25 cellular contexts compared by ENCODE assay signal in genomic region chr16:87704754-87705353, GRCh38.
DNase-seq lines count a peak whose midpoint lies in the region; ATAC-seq and TF ChIP-seq lines count a peak whose summit lies in the region.
"Had no signal": no experiment of that assay in that cellular context is flagged by ENCODE, and none has a peak within 500 bp of the region (broad histone marks: within the 10 kb centered on the region; RNA-seq: fewer than 3 reads in every experiment).

No MANE protein-coding gene starts in this region.

- no peak overlapping the region for H3K4me3 Mint-ChIP-seq in endothelial cell (ENCODE audit: unreplicated experiment)
- H3K4me3 Mint-ChIP-seq: central memory CD8-positive, alpha-beta T cell; mesothelial cell of epicardium; T-cell had no signal

- peaks cover 11% of the 10 kb centered on the region for H3K4me1 Mint-ChIP-seq in endothelial cell (ENCODE audit: unreplicated experiment)
- H3K4me1 Mint-ChIP-seq: mesothelial cell of epicardium had no signal

- H3K27me3 ChIP-seq in vagina, result no peaks in the 10 kb centered on the region
- H3K27me3 ChIP-seq: BE2C, esophagus squamous epithelium, gastroesophageal sphincter had no signal

- POLR2A ChIA-PET in OCI-LY7 (lab: Charles Lee), result interaction anchor here (0.7 to 1.4 kb wide), 2 partner anchors 18 to 20 kb away, joined by 4 to 5 read pairs; no protein-coding TSS in a partner anchor

- peaks cover 80% of the 10 kb centered on the region for H3K36me3 ChIP-seq in OCI-LY7 (ENCODE audit: insufficient read depth, low read length)
- peaks cover 0 to 31% of the 10 kb centered on the region in 2 donors for H3K36me3 ChIP-seq in vagina

- H3K27ac Mint-ChIP-seq in endothelial cell (ENCODE audit: unreplicated experiment), result peak overlapping the region; percentile 75
- H3K27ac Mint-ChIP-seq: mesothelial cell of epicardium, T-cell had no signal

- intact Hi-C loops in OCI-LY7 (cut with micrococcal nuclease; ENCODE audit: unreplicated experiment), result loop anchor here (5.0 to 10.0 kb wide), 5 partner anchors 167 to 1262 kb away; partner anchors contain the start of gene MAP1LC3B
- intact Hi-C loops in vagina (cut with DNase I), result no loop called here

- ATAC-seq in HG02610 (IDR thresholded peaks at IDR 0.05; ENCODE audit: unreplicated experiment) (no peak), HG02938 (IDR thresholded peaks at IDR 0.05; ENCODE audit: unreplicated experiment) (no peak)
- ATAC-seq: gastroesophageal sphincter, left lobe of liver, T-cell had no signal

- peak; percentile 25 for DNase-seq in DMS53 (lab: John Stamatoyannopoulos, UW)
- DNase-seq in DMS53 treated with DMSO at 0.1 percent for 48 hours (lab: John Stamatoyannopoulos, UW; ENCODE audit: unreplicated experiment), result no peak
- DNase-seq in OCI-LY7 (ENCODE audit: low spot score), result no peak
- no peak for DNase-seq in endothelial cell (ENCODE audit: low spot score)
- peak in 29 of 56 donors; percentile 14 to 74 (median 38) for DNase-seq in nucleus accumbens (lab: John Stamatoyannopoulos, UW)
- DNase-seq in vagina (ENCODE audit: extremely low spot score in 2 of 2), result no peak
- DNase-seq: 8988T; activated CD4-positive, alpha-beta T cell treated with anti-CD3 and anti-CD28 coated beads for 48 hours; activated gamma-delta T cell; amniotic stem cell; BE2C; effector CD8-positive, alpha-beta T cell; esophagus squamous epithelium; IMR-90; NCI-H1436 treated with DMSO at 0.1 percent for 48 hours; NCI-H524 treated with DMSO at 0.1 percent for 48 hours; small intestine; T-cell had no signal

- peaks cover 43% of the 10 kb centered on the region for H3K4me1 ChIP-seq in OCI-LY7 (ENCODE audit: insufficient read depth, low read length, poor library complexity, severe bottlenecking)
- H3K4me1 ChIP-seq in vagina, result no peaks in the 10 kb centered on the region
- H3K4me1 ChIP-seq: BE2C had no signal

- CTCF ChIA-PET in OCI-LY7 (lab: Charles Lee; ENCODE audit: unreplicated experiment), result no interaction called here

- no peaks in the 10 kb centered on the region for H3K9me2 ChIP-seq in OCI-LY7 (ENCODE audit: insufficient read depth, low read length)

- H3K9me3 Mint-ChIP-seq in endothelial cell (ENCODE audit: unreplicated experiment), result no peaks in the 10 kb centered on the region
- H3K9me3 Mint-ChIP-seq: central memory CD8-positive, alpha-beta T cell; mesothelial cell of epicardium; T-cell; type B pancreatic cell had no signal

- no peak for TF ChIP-seq POLR2A in vagina (IDR thresholded peaks at IDR 0.05)

- TF ChIP-seq CTCF in OCI-LY7 (conservative IDR thresholded peaks at IDR 0.05; ENCODE audit: low read length) (no peak), endothelial cell (IDR thresholded peaks at IDR 0.05; ENCODE audit: unreplicated experiment) (no peak), vagina (IDR thresholded peaks at IDR 0.05) (no peak)

- H3K36me3 Mint-ChIP-seq in endothelial cell (ENCODE audit: low read depth, unreplicated experiment), result peaks cover 16% of the 10 kb centered on the region
- H3K36me3 Mint-ChIP-seq: type B pancreatic cell had no signal

- H3K27me3 Mint-ChIP-seq in endothelial cell (ENCODE audit: unreplicated experiment), result peaks cover 10% of the 10 kb centered on the region
- H3K27me3 Mint-ChIP-seq: central memory CD8-positive, alpha-beta T cell; T-cell; type B pancreatic cell had no signal

- no peaks in the 10 kb centered on the region for H4K20me1 ChIP-seq in OCI-LY7 (ENCODE audit: insufficient read depth, low read length)

- H3K27ac ChIP-seq in OCI-LY7 (ENCODE audit: low read depth, low read length, poor library complexity, severe bottlenecking), result peak overlapping the region; percentile 22
- no peak overlapping the region for H3K27ac ChIP-seq in vagina
- H3K27ac ChIP-seq: esophagus squamous epithelium, gastroesophageal sphincter had no signal

- H3K4me3 ChIP-seq in OCI-LY7 (ENCODE audit: low read depth, low read length, poor library complexity, severe bottlenecking) (no peak overlapping the region), vagina (no peak overlapping the region)
- H3K4me3 ChIP-seq: esophagus squamous epithelium, gastroesophageal sphincter had no signal

- H3K4me2 ChIP-seq in OCI-LY7 (ENCODE audit: low read length), result no peak overlapping the region

- peaks cover 3% of the 10 kb centered on the region; the same call in 1 of the 2 replicates for H3K79me2 ChIP-seq in OCI-LY7 (ENCODE audit: insufficient read depth, low read depth, low read length)

- H3K9me3 ChIP-seq in OCI-LY7 (ENCODE audit: low read length), result no peaks in the 10 kb centered on the region
- H3K9me3 ChIP-seq in vagina, result no peaks in the 10 kb centered on the region
- H3K9me3 ChIP-seq: BE2C, esophagus squamous epithelium, gastroesophageal sphincter had no signal

- no TSS peak for BruUV-seq in OCI-LY7 (replicated peaks; lab: Mats Ljungman, UMichigan)

- no peak overlapping the region for H2AFZ ChIP-seq in OCI-LY7 (ENCODE audit: low read length)

Comparison
In these comparisons a context has a peak if more than half of its experiments do, and no peak if none do; other contexts are left out.
1. DNase-seq: peak in DMS53 (single experiment) and nucleus accumbens (29 of 56); none in DMS53 treated with DMSO at 0.1 percent for 48 hours (single experiment), OCI-LY7 (single experiment), endothelial cell (single experiment) and vagina (0 of 2).